Comparison of ENCODE assay signal across 16 cellular contexts in the genomic region with DNA sequence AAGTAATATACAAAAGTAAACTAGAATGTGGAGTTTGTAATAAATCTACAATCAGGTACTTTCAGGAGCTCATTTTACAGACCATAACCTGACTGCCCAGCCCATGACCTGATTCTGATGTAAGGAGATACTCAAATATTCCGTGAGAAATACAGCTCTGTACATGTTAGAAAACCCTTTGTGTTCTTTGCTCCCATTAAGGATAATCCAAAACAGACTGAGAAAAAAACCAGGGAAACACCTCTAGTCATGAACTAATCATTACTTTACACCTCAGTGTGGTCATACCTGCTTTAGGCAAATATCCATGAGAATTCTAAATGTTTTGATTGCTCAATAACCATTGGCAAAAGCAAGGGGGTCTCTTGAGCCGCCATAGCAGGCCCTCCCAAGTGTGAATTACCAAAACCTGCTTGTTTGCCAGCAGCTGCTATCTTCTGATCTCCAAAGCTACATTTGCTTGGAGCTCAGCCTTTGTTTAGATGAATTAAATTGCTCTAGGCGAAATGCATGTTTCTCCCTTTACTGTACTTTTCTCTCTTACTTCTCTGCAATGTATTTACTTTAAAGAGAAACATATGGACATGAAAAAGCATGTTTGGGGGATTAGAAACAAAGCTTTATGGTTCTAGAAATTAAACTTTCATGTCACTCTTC.
DNase-seq lines count a peak whose midpoint lies in the region; ATAC-seq, FAIRE-seq and TF ChIP-seq lines count a peak whose summit lies in the region.
"Had no signal": no experiment of that assay in that cellular context is flagged by ENCODE, and none has a peak within 500 bp of the region (broad histone marks: within the 10 kb centered on the region; RNA-seq: fewer than 3 reads in every experiment).

No MANE protein-coding gene starts in this region.

- dilution Hi-C loops in IMR-90 (cut with HindIII; ENCODE audit: low sequenced_read_pairs, unreplicated experiment) = no loop called here

- H3K4me1 ChIP-seq in IMR-90 (ENCODE audit: control insufficient read depth, insufficient read depth, low read length) (no peaks in the 10 kb centered on the region; the same call in 1 of the 2 replicates), K562 (replicated peaks in 1 of 2; ENCODE audit: control insufficient read depth in 2 of 2, insufficient read depth in 2 of 2, low read length in 2 of 2) (peaks cover 0 to 6% of the 10 kb centered on the region in 2 experiments; a peak in 2 of 5 replicates), foreskin keratinocyte (peaks cover 23% of the 10 kb centered on the region)

- no peak for TF ChIP-seq RAD21 in IMR-90 (IDR thresholded peaks at IDR 0.05; ENCODE audit: low read length)
- no peak for TF ChIP-seq RAD21 in K562 (CRISPR knock-in tag; conservative IDR thresholded peaks at IDR 0.05 in 1 of 2, IDR thresholded peaks at IDR 0.05 in 1 of 2)

- no peak overlapping the region for H4K5ac ChIP-seq in IMR-90 (ENCODE audit: low read depth, low read length)

- H3K27ac ChIP-seq in IMR-90 (ENCODE audit: insufficient read depth, low read length) (no peak overlapping the region), K562 (ENCODE audit: extremely low read depth, low read depth, low read length) (no peak overlapping the region), foreskin keratinocyte (peak overlapping the region; percentile 64)
- H3K27ac ChIP-seq: SJSA1 had no signal

- no peak overlapping the region for H2BK120ac ChIP-seq in IMR-90 (ENCODE audit: low read depth, low read length)

- H4K8ac ChIP-seq in IMR-90 (ENCODE audit: low read depth in 2 of 2, low read length in 2 of 2) = no peak overlapping the region

- peak; percentile 8 for DNase-seq in IMR-90
- no peak for DNase-seq in K562 (ENCODE audit: extremely low read depth in 1 of 4, low spot score in 3 of 4)
- peak in 1 of 2 donors; percentile 61 for DNase-seq in foreskin keratinocyte
- DNase-seq in renal cortical epithelial cell (ENCODE audit: low read depth) = peak; percentile 64
- no peak for DNase-seq in superior temporal gyrus (ENCODE audit: extremely low spot score)
- no peak for DNase-seq in H7
- DNase-seq: COR-L47, DMS153, EL, MV-4-11, NCI-H1417, NCI-H187 treated with DMSO at 0.1 percent for 48 hours, NCI-H69 had no signal

- no peak overlapping the region for H3K23ac ChIP-seq in IMR-90 (ENCODE audit: low read depth, low read length)

- TF ChIP-seq EP300 in K562 (IDR thresholded peaks at IDR 0.05; ENCODE audit: low read length) = no peak

- H3K36me3 ChIP-seq in IMR-90 (ENCODE audit: control insufficient read depth, insufficient read depth, low read length) = no peaks in the 10 kb centered on the region
- no peaks in the 10 kb centered on the region for H3K36me3 ChIP-seq in K562 (ENCODE audit: control insufficient read depth, insufficient read depth, low read length)
- H3K36me3 ChIP-seq in H7 (replicated peaks; ENCODE audit: control insufficient read depth, insufficient read depth, low read length) = no peaks in the 10 kb centered on the region
- H3K36me3 ChIP-seq: SJSA1 had no signal

- H4K20me1 ChIP-seq in IMR-90 (ENCODE audit: insufficient read depth, low read length) (no peaks in the 10 kb centered on the region), K562 (replicated peaks; ENCODE audit: control insufficient read depth, insufficient read depth, low read length) (no peaks in the 10 kb centered on the region)

- H2AK5ac ChIP-seq in IMR-90 (ENCODE audit: low read depth, low read length) = no peak overlapping the region

- ATAC-seq in IMR-90 (ENCODE audit: low read depth) = no peak
- no peak for ATAC-seq in K562
- peak; percentile 44 for ATAC-seq in foreskin keratinocyte
- no peak for ATAC-seq in HG02588 (IDR thresholded peaks at IDR 0.05; ENCODE audit: unreplicated experiment)

- no peak overlapping the region for H2BK5ac ChIP-seq in IMR-90 (ENCODE audit: low read depth, low read length, poor library complexity, severe bottlenecking)

- H3K9me3 ChIP-seq in IMR-90 (ENCODE audit: control insufficient read depth, insufficient read depth, low read length) (no peaks in the 10 kb centered on the region), K562 (replicated peaks; ENCODE audit: control insufficient read depth, insufficient read depth, low read depth, low read length) (no peaks in the 10 kb centered on the region; the same call in 1 of the 2 replicates)
- H3K9me3 ChIP-seq: SJSA1 had no signal

- H2AK9ac ChIP-seq in IMR-90 (replicated peaks; ENCODE audit: low read depth, low read length, poor library complexity) = no peak overlapping the region

- no peaks in the 10 kb centered on the region for H3K79me1 ChIP-seq in IMR-90 (ENCODE audit: low read depth in 1 of 2, low read length in 2 of 2)

- no peak overlapping the region for H4K91ac ChIP-seq in IMR-90 (ENCODE audit: insufficient read depth, low read depth, low read length)

- H2BK15ac ChIP-seq in IMR-90 (ENCODE audit: low read depth, low read length) = no peak overlapping the region

- H3K4me3 ChIP-seq in IMR-90 (ENCODE audit: insufficient read depth, low read depth, low read length) (no peak overlapping the region), K562 (no peak overlapping the region), H7 (ENCODE audit: insufficient read depth, low read depth, low read length) (no peak overlapping the region)
- H3K4me3 ChIP-seq: SJSA1 had no signal

- H3K9me1 ChIP-seq in IMR-90 (ENCODE audit: insufficient read depth, low read length) (no peaks in the 10 kb centered on the region), K562 (ENCODE audit: control insufficient read depth, insufficient read depth, low read length) (no peaks in the 10 kb centered on the region)

- no peak overlapping the region for H3K4ac ChIP-seq in IMR-90 (ENCODE audit: low read depth, low read length)

- TF ChIP-seq POLR2A in IMR-90 (IDR thresholded peaks at IDR 0.05; ENCODE audit: low read depth, low read length) = no peak
- TF ChIP-seq POLR2A in K562 (conservative IDR thresholded peaks at IDR 0.05) = no peak

- no peak overlapping the region for H3K14ac ChIP-seq in IMR-90 (replicated peaks; ENCODE audit: low read depth, low read length)

- H2BK20ac ChIP-seq in IMR-90 (ENCODE audit: low read depth, low read length) = no peak overlapping the region

- no CpG with 5 or more reads among the region's 3 CpGs for WGBS in IMR-90 (ENCODE audit: extremely low coverage in 2 of 2, insufficient read length in 1 of 2), 2 experiments
- WGBS in K562 (ENCODE audit: insufficient coverage, low coverage, missing lambda C conversion rate) = 10% methylated on average over 3 of the region's 3 CpGs

- no peak for TF ChIP-seq CTCF in IMR-90 (conservative IDR thresholded peaks at IDR 0.05; ENCODE audit: low read depth, low read length)
- TF ChIP-seq CTCF in K562 (IDR thresholded peaks at IDR 0.05 in 2 of 3, conservative IDR thresholded peaks at IDR 0.05 in 1 of 3; ENCODE audit: insufficient read depth in 2 of 3, low read depth in 1 of 3, low read length in 3 of 3) = no peak
- no peak for TF ChIP-seq CTCF in foreskin keratinocyte (conservative IDR thresholded peaks at IDR 0.05)

- no peak for FAIRE-seq in K562 (lab: Jason Lieb, UNC)
- FAIRE-seq: H54 had no signal

- intact Hi-C loops in IMR-90 (cut with micrococcal nuclease) (no loop called here), K562 (cut with micrococcal nuclease) (no loop called here)

- H3K4me2 ChIP-seq in IMR-90 (ENCODE audit: low read depth, low read length) = no peak overlapping the region
- H3K4me2 ChIP-seq in K562 (ENCODE audit: insufficient read depth, low read length) = no peak overlapping the region

- BruUV-seq in IMR-90 (replicated peaks; lab: Mats Ljungman, UMichigan) (no TSS peak), K562 (replicated peaks; lab: Mats Ljungman, UMichigan) (no TSS peak)

- no peak overlapping the region for H3K56ac ChIP-seq in IMR-90 (ENCODE audit: extremely low read depth, insufficient read depth, low read length)

- no peak overlapping the region; the same call in 1 of the 2 replicates for H3K18ac ChIP-seq in IMR-90 (ENCODE audit: low read depth, low read length)

- H3K9ac ChIP-seq in IMR-90 (ENCODE audit: low read depth, low read length) (no peak overlapping the region), K562 (ENCODE audit: insufficient read depth in 1 of 2, low read depth in 2 of 2, low read length in 2 of 2) (no peak overlapping the region)

- POLR2A ChIA-PET in IMR-90 (lab: Charles Lee; ENCODE audit: unreplicated experiment) (no interaction called here), K562 (lab: Yijun Ruan, JAX) (no interaction called here)

- in situ Hi-C loops in IMR-90 (cut with MboI; ENCODE audit: low sequenced_read_pairs) (no loop called here), K562 (cut with MboI) (no loop called here)

- H3K27me3 ChIP-seq in IMR-90 (ENCODE audit: control insufficient read depth, insufficient read depth, low read length) (no peaks in the 10 kb centered on the region), K562 (ENCODE audit: control insufficient read depth in 2 of 2, insufficient read depth in 2 of 2, low read length in 2 of 2) (no peaks in the 10 kb centered on the region), foreskin keratinocyte (no peaks in the 10 kb centered on the region), H7 (ENCODE audit: control insufficient read depth, insufficient read depth, low read length) (no peaks in the 10 kb centered on the region)
- H3K27me3 ChIP-seq: SJSA1 had no signal

- no peaks in the 10 kb centered on the region for H3K79me2 ChIP-seq in K562 (ENCODE audit: control insufficient read depth, insufficient read depth, low read length)

- no peak overlapping the region for H2AFZ ChIP-seq in IMR-90 (replicated peaks; ENCODE audit: low read length, poor library complexity)
- 0 out of 2 replicates have a peak overlapping the region, but pooled peaks have one; percentile 32 for H2AFZ ChIP-seq in K562 (ENCODE audit: low read depth, low read length)

- CTCF ChIA-PET in IMR-90 (lab: Yijun Ruan, JAX) (no interaction called here), K562 (lab: Yijun Ruan, JAX; ENCODE audit: low intra/inter-chr PET ratio) (no interaction called here)

TF ChIP-seq in IMR-90, 13 proteins besides CTCF, POLR2A, EP300 and RAD21 (continues in another document):
- TF ChIP-seq, protein P1, sequence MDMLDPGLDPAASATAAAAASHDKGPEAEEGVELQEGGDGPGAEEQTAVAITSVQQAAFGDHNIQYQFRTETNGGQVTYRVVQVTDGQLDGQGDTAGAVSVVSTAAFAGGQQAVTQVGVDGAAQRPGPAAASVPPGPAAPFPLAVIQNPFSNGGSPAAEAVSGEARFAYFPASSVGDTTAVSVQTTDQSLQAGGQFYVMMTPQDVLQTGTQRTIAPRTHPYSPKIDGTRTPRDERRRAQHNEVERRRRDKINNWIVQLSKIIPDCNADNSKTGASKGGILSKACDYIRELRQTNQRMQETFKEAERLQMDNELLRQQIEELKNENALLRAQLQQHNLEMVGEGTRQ (IDR thresholded peaks at IDR 0.05; ENCODE audit: low read depth, low read length) = no peak

Comparison
In these comparisons a context has a peak if more than half of its experiments do, and no peak if none do; other contexts are left out.
1. DNase-seq: peak in IMR-90 (single experiment) and renal cortical epithelial cell (single experiment); none in K562 (0 of 4), superior temporal gyrus (single experiment) and H7 (single experiment).